In genomic region chr3:193014961-193015360, GRCh38 we compare ENCODE assay signal across 15 cellular contexts.
DNase-seq lines count a peak whose midpoint lies in the region; ATAC-seq and TF ChIP-seq lines count a peak whose summit lies in the region.
"Had no signal": no experiment of that assay in that cellular context is flagged by ENCODE, and none has a peak within 500 bp of the region (broad histone marks: within the 10 kb centered on the region; RNA-seq: fewer than 3 reads in every experiment).

No MANE protein-coding gene starts in this region.

- 44% methylated on average over 3 of the region's 3 CpGs for WGBS in lower leg skin, 2 donors

- TF ChIP-seq POLR2A in lower leg skin (IDR thresholded peaks at IDR 0.05), result no peak

- TF ChIP-seq CTCF in lower leg skin (IDR thresholded peaks at IDR 0.05), result no peak

- in situ Hi-C loops in G401 (cut with HindIII; ENCODE audit: low sequenced_read_pairs), result no loop called here

- intact Hi-C loops in lower leg skin (cut with DNase I; ENCODE audit: low total_unique reads), result no loop called here

- no peak overlapping the region for H3K4me3 ChIP-seq in lower leg skin (ENCODE audit: low read depth, poor library complexity, severe bottlenecking)
- H3K4me3 ChIP-seq: GM12878 had no signal

- DNase-seq in COR-L47 (lab: John Stamatoyannopoulos, UW) (peak; percentile 34), G401 (ENCODE audit: low spot score) (peak; percentile 59), NCI-H1694 treated with DMSO at 0.1 percent for 48 hours (lab: John Stamatoyannopoulos, UW) (peak; percentile 20), cerebellar cortex (ENCODE audit: low spot score) (peak; percentile 43), GM19238 (ENCODE audit: insufficient read length, low spot score) (no peak), lower leg skin (ENCODE audit: low spot score in 2 of 2) (no peak)
- DNase-seq: ACHN, AML-193, DMS153, KG1, NCI-H146, SHP77, SK-N-SH had no signal

- no peak for ATAC-seq in HG03039 (IDR thresholded peaks at IDR 0.05; ENCODE audit: unreplicated experiment)
- ATAC-seq: GM12878 had no signal

Comparison
In these comparisons a context has a peak if more than half of its experiments do, and no peak if none do; other contexts are left out.
1. DNase-seq: peak in COR-L47 (single experiment), G401 (single experiment), NCI-H1694 treated with DMSO at 0.1 percent for 48 hours (single experiment) and cerebellar cortex (single experiment); none in GM19238 (single experiment) and lower leg skin (0 of 2).